In genomic region chr17:46121165-46121764, GRCh38 we compare ENCODE assay signal across 9 cellular contexts.
DNase-seq lines count a peak whose midpoint lies in the region; ATAC-seq and TF ChIP-seq lines count a peak whose summit lies in the region.
"Had no signal": no experiment of that assay in that cellular context is flagged by ENCODE, and none has a peak within 500 bp of the region (broad histone marks: within the 10 kb centered on the region; RNA-seq: fewer than 3 reads in every experiment).

No MANE protein-coding gene starts in this region.

- intact Hi-C loops in activated B cell treated with CpG ODN at 0.5 μM for 24 hours (cut with micrococcal nuclease) (no loop called here), right cardiac atrium (cut with DNase I) (loop anchor here in 1 of 4 donors (10.0 kb wide), 1 partner anchor 56 kb away; no protein-coding TSS in a partner anchor), upper lobe of right lung (cut with DNase I) (no loop called here)

- no peak for TF ChIP-seq CTCF in activated B cell treated with CpG ODN at 0.5 μM for 24 hours (IDR thresholded peaks at IDR 0.05)
- no peak for TF ChIP-seq CTCF in upper lobe of right lung (IDR thresholded peaks at IDR 0.05)

- ATAC-seq in activated B cell treated with CpG ODN at 0.5 μM for 24 hours (ENCODE audit: low read depth) (peak; percentile 31), right cardiac atrium (peak; percentile 60 to 62), upper lobe of right lung (peak; percentile 40), GM18873 (IDR thresholded peaks at IDR 0.05; ENCODE audit: low FRiP score, unreplicated experiment) (no peak)

- no peak overlapping the region for H3K27ac ChIP-seq in right cardiac atrium (ENCODE audit: low read length)
- H3K27ac ChIP-seq in upper lobe of right lung = no peak overlapping the region

- WGBS in right cardiac atrium = 16% methylated on average over 1 of the region's 1 CpG

- POLR2A ChIA-PET in activated B cell treated with CpG ODN at 0.5 μM for 24 hours (lab: Charles Lee) = interaction anchor here (0.6 kb wide), 1 partner anchor 43 kb away, joined by 3 read pairs; no protein-coding TSS in a partner anchor

- no peaks in the 10 kb centered on the region for H3K9me3 ChIP-seq in right cardiac atrium (ENCODE audit: control insufficient read depth, low read length)
- H3K9me3 ChIP-seq in upper lobe of right lung = no peaks in the 10 kb centered on the region

- no peaks in the 10 kb centered on the region for H3K36me3 ChIP-seq in upper lobe of right lung

- peaks cover 92% of the 10 kb centered on the region for H3K4me1 Mint-ChIP-seq in activated naive CD4-positive, alpha-beta T cell treated with anti-CD3 and anti-CD28 coated beads, Interleukin-2, amount 50 U/mL, for 24 hours
- H3K4me1 Mint-ChIP-seq in activated B cell treated with CpG ODN at 0.5 μM for 24 hours = peaks cover 72% of the 10 kb centered on the region

- H3K27me3 ChIP-seq in right cardiac atrium (ENCODE audit: control insufficient read depth, insufficient read depth) = no peaks in the 10 kb centered on the region
- H3K27me3 ChIP-seq in upper lobe of right lung = no peaks in the 10 kb centered on the region

- H3K9me3 Mint-ChIP-seq in activated naive CD4-positive, alpha-beta T cell treated with anti-CD3 and anti-CD28 coated beads, Interleukin-2, amount 50 U/mL, for 24 hours = peaks cover 4% of the 10 kb centered on the region
- no peaks in the 10 kb centered on the region for H3K9me3 Mint-ChIP-seq in activated B cell treated with CpG ODN at 0.5 μM for 24 hours

- H3K4me1 ChIP-seq in right cardiac atrium (ENCODE audit: control insufficient read depth, insufficient read depth, low read length) (peaks cover 7% of the 10 kb centered on the region), upper lobe of right lung (peaks cover 43% of the 10 kb centered on the region)

- DNase-seq in activated naive CD4-positive, alpha-beta T cell treated with Interleukin-2 at 50 U/mL for 16 hours = no peak
- DNase-seq in activated B cell treated with CpG ODN at 0.5 μM for 24 hours (no peak), right cardiac atrium (no peak), upper lobe of right lung (no peak), NCI-H187 (lab: John Stamatoyannopoulos, UW) (no peak)
- no peak for DNase-seq in activated effector memory CD4-positive, alpha-beta T cell treated with Interleukin-2 at 50 U/mL for 16 hours
- DNase-seq: NCI-H1694 had no signal

- peaks cover 7% of the 10 kb centered on the region for H3K36me3 Mint-ChIP-seq in activated naive CD4-positive, alpha-beta T cell treated with anti-CD3 and anti-CD28 coated beads, Interleukin-2, amount 50 U/mL, for 24 hours
- peaks cover 13% of the 10 kb centered on the region for H3K36me3 Mint-ChIP-seq in activated B cell treated with CpG ODN at 0.5 μM for 24 hours (ENCODE audit: low read depth)

- no peak overlapping the region for H3K4me3 ChIP-seq in right cardiac atrium (ENCODE audit: low read length)
- no peak overlapping the region for H3K4me3 ChIP-seq in upper lobe of right lung

- H3K27ac Mint-ChIP-seq in activated naive CD4-positive, alpha-beta T cell treated with anti-CD3 and anti-CD28 coated beads, Interleukin-2, amount 50 U/mL, for 24 hours = peak overlapping the region; percentile 87
- peak overlapping the region; percentile 25 for H3K27ac Mint-ChIP-seq in activated B cell treated with CpG ODN at 0.5 μM for 24 hours

- CTCF ChIA-PET in activated B cell treated with CpG ODN at 0.5 μM for 24 hours (lab: Charles Lee) = no interaction called here

- peak overlapping the region; percentile 65 for H3K4me3 Mint-ChIP-seq in activated naive CD4-positive, alpha-beta T cell treated with anti-CD3 and anti-CD28 coated beads, Interleukin-2, amount 50 U/mL, for 24 hours
- no peak overlapping the region for H3K4me3 Mint-ChIP-seq in activated B cell treated with CpG ODN at 0.5 μM for 24 hours

- H3K27me3 Mint-ChIP-seq in activated naive CD4-positive, alpha-beta T cell treated with anti-CD3 and anti-CD28 coated beads, Interleukin-2, amount 50 U/mL, for 24 hours = no peaks in the 10 kb centered on the region
- no peaks in the 10 kb centered on the region for H3K27me3 Mint-ChIP-seq in activated B cell treated with CpG ODN at 0.5 μM for 24 hours
